Comparison of ENCODE assay signal across 18 cellular contexts in the genomic region with DNA sequence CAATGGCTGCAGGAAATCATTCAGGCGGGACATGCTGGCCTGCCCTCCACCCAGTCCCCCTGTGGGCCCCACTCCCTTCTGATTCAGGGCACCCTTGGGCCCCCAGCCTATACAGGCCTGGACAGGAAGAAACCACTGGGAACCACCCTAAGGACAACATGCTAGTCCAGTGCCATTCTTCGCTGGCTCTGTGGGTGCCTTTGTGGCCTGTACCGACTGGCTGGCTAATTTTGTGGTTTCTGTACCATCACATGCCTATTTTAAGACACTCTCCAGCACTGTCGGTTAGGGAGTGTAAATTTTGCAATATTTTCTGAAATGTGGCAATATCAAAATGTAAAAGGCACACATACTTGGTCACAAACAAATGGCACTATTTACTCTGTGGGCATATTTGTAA.
DNase-seq lines count a peak whose midpoint lies in the region; ATAC-seq and TF ChIP-seq lines count a peak whose summit lies in the region.
"Had no signal": no experiment of that assay in that cellular context is flagged by ENCODE, and none has a peak within 500 bp of the region (broad histone marks: within the 10 kb centered on the region; RNA-seq: fewer than 3 reads in every experiment).

No MANE protein-coding gene starts in this region.

- ATAC-seq in lower lobe of right lung (peak; percentile 39 to 58), GM21515 (IDR thresholded peaks at IDR 0.05; ENCODE audit: unreplicated experiment) (no peak)
- ATAC-seq: body of pancreas, gastrocnemius medialis had no signal

- peaks cover 10% of the 10 kb centered on the region for H3K4me1 ChIP-seq in lower lobe of right lung

- H3K4me1 Mint-ChIP-seq in CD14-positive monocyte, result peaks cover 69% of the 10 kb centered on the region
- peaks cover 9% of the 10 kb centered on the region for H3K4me1 Mint-ChIP-seq in activated naive CD4-positive, alpha-beta T cell treated with anti-CD3 and anti-CD28 coated beads, Interleukin-2, amount 10 ng/mL, durations not matched to agents 7 days and 5 days

- H3K4me3 ChIP-seq in NB4 (ENCODE audit: low read depth, low read length), result peak overlapping the region; percentile 14
- H3K4me3 ChIP-seq in WERI-Rb-1 (ENCODE audit: low read depth, low read length), result no peak overlapping the region
- H3K4me3 ChIP-seq in lower lobe of right lung, result no peak overlapping the region
- H3K4me3 ChIP-seq: body of pancreas, gastrocnemius medialis, skin epidermis had no signal

- H3K36me3 ChIP-seq in WERI-Rb-1 (peaks cover 54% of the 10 kb centered on the region), lower lobe of right lung (no peaks in the 10 kb centered on the region)
- H3K36me3 ChIP-seq: gastrocnemius medialis had no signal

- TF ChIP-seq POLR2A in NB4 (IDR thresholded peaks at IDR 0.05; ENCODE audit: extremely low read depth, insufficient read length), result no peak

- H3K9me3 Mint-ChIP-seq in CD14-positive monocyte, result peaks cover 0 to 7% (median 2%) of the 10 kb centered on the region in 7 donors
- no peaks in the 10 kb centered on the region for H3K9me3 Mint-ChIP-seq in activated naive CD4-positive, alpha-beta T cell treated with anti-CD3 and anti-CD28 coated beads, Interleukin-2, amount 10 ng/mL, durations not matched to agents 7 days and 5 days
- H3K9me3 Mint-ChIP-seq: activated CD4-positive, alpha-beta memory T cell treated with anti-CD3 and anti-CD28 coated beads for 36 hours; immature natural killer cell; mesothelial cell of epicardium; stimulated activated naive CD8-positive, alpha-beta T cell treated with anti-CD3 and anti-CD28 coated beads, Interleukin-15, Interleukin-2, amounts not matched to agents 100 ng/mL and 50 ng/mL, for 24 hours had no signal

- H3K27me3 Mint-ChIP-seq in CD14-positive monocyte (ENCODE audit: low read depth in 3 of 3), result peaks cover 27 to 49% (median 41%) of the 10 kb centered on the region in 3 donors
- H3K27me3 Mint-ChIP-seq in activated naive CD4-positive, alpha-beta T cell treated with anti-CD3 and anti-CD28 coated beads, Interleukin-2, amount 10 ng/mL, durations not matched to agents 7 days and 5 days, result peaks cover 90% of the 10 kb centered on the region

- CTCF ChIA-PET in activated naive CD4-positive, alpha-beta T cell treated with anti-CD3 and anti-CD28 coated beads, Interleukin-2, amount 10 ng/mL, durations not matched to agents 7 days and 5 days (lab: Charles Lee), result no interaction called here

- H3K4me3 Mint-ChIP-seq in CD14-positive monocyte, result no peak overlapping the region
- H3K4me3 Mint-ChIP-seq in activated naive CD4-positive, alpha-beta T cell treated with anti-CD3 and anti-CD28 coated beads, Interleukin-2, amount 10 ng/mL, durations not matched to agents 7 days and 5 days, result no peak overlapping the region
- H3K4me3 Mint-ChIP-seq: activated CD4-positive, alpha-beta memory T cell treated with anti-CD3 and anti-CD28 coated beads for 36 hours; immature natural killer cell; mesothelial cell of epicardium; stimulated activated naive CD8-positive, alpha-beta T cell treated with anti-CD3 and anti-CD28 coated beads, Interleukin-15, Interleukin-2, amounts not matched to agents 100 ng/mL and 50 ng/mL, for 24 hours had no signal

- H3K9me3 ChIP-seq in WERI-Rb-1 (ENCODE audit: severe bottlenecking) (no peaks in the 10 kb centered on the region), lower lobe of right lung (no peaks in the 10 kb centered on the region)
- H3K9me3 ChIP-seq: body of pancreas, gastrocnemius medialis had no signal

- H3K36me3 Mint-ChIP-seq in CD14-positive monocyte, result peaks cover 9 to 20% of the 10 kb centered on the region in 2 donors
- no peaks in the 10 kb centered on the region for H3K36me3 Mint-ChIP-seq in activated naive CD4-positive, alpha-beta T cell treated with anti-CD3 and anti-CD28 coated beads, Interleukin-2, amount 10 ng/mL, durations not matched to agents 7 days and 5 days
- H3K36me3 Mint-ChIP-seq: activated CD4-positive, alpha-beta memory T cell treated with anti-CD3 and anti-CD28 coated beads for 36 hours; mesothelial cell of epicardium had no signal

- intact Hi-C loops in CD14-positive monocyte (cut with micrococcal nuclease) (loop anchor here in 1 of 2 donors (5.0 kb wide), 1 partner anchor 34 kb away; no protein-coding TSS in a partner anchor), lower lobe of right lung (cut with DNase I) (no loop called here)

- peak overlapping the region in 3 of 7 donors; percentile 16 to 81 (median 37) for H3K27ac Mint-ChIP-seq in CD14-positive monocyte
- H3K27ac Mint-ChIP-seq in activated naive CD4-positive, alpha-beta T cell treated with anti-CD3 and anti-CD28 coated beads, Interleukin-2, amount 10 ng/mL, durations not matched to agents 7 days and 5 days, result no peak overlapping the region
- H3K27ac Mint-ChIP-seq: activated CD4-positive, alpha-beta memory T cell treated with anti-CD3 and anti-CD28 coated beads for 36 hours; immature natural killer cell; mesothelial cell of epicardium; stimulated activated naive CD8-positive, alpha-beta T cell treated with anti-CD3 and anti-CD28 coated beads, Interleukin-15, Interleukin-2, amounts not matched to agents 100 ng/mL and 50 ng/mL, for 24 hours had no signal

- no peaks in the 10 kb centered on the region for H3K27me3 ChIP-seq in WERI-Rb-1 (ENCODE audit: insufficient read depth, low read depth, severe bottlenecking)
- H3K27me3 ChIP-seq in lower lobe of right lung (ENCODE audit: low read depth), result peaks cover 84% of the 10 kb centered on the region

- DNase-seq in CD14-positive monocyte (ENCODE audit: low spot score) (peak; percentile 73), NB4 (ENCODE audit: low read depth) (peak; percentile 100), WERI-Rb-1 (no peak), lower lobe of right lung (no peak), HuH-7 (ENCODE audit: low spot score) (no peak), AG08395 (ENCODE audit: low spot score) (no peak)
- DNase-seq in activated naive CD4-positive, alpha-beta T cell treated with anti-CD3 and anti-CD28 coated beads, Interleukin-2, amount 10 ng/mL, durations not matched to agents 7 days and 5 days, result no peak
- DNase-seq: activated CD4-positive, alpha-beta memory T cell treated with anti-CD3 and anti-CD28 coated beads for 36 hours; activated gamma-delta T cell; DMS 273 treated with DMSO at 0.1 percent for 48 hours; gastrocnemius medialis; immature natural killer cell; NCI-H446 treated with DMSO at 0.1 percent for 48 hours had no signal

- H3K27ac ChIP-seq in WERI-Rb-1 (peak overlapping the region; percentile 32), lower lobe of right lung (no peak overlapping the region)
- H3K27ac ChIP-seq: body of pancreas, gastrocnemius medialis, skin epidermis had no signal

- TF ChIP-seq CTCF in CD14-positive monocyte (IDR thresholded peaks at IDR 0.05), result no peak
- TF ChIP-seq CTCF in NB4 (IDR thresholded peaks at IDR 0.05; ENCODE audit: low read depth, low read length), result no peak
- no peak for TF ChIP-seq CTCF in WERI-Rb-1 (IDR thresholded peaks at IDR 0.05; ENCODE audit: low read depth, low read length)
- no peak for TF ChIP-seq CTCF in lower lobe of right lung (IDR thresholded peaks at IDR 0.05)

Comparison
In these comparisons a context has a peak if more than half of its experiments do, and no peak if none do; other contexts are left out.
1. DNase-seq: peak in CD14-positive monocyte (single experiment) and NB4 (single experiment); none in WERI-Rb-1 (single experiment), lower lobe of right lung (single experiment), HuH-7 (single experiment), AG08395 (single experiment) and activated naive CD4-positive, alpha-beta T cell treated with anti-CD3 and anti-CD28 coated beads, Interleukin-2, amount 10 ng/mL, durations not matched to agents 7 days and 5 days (single experiment).